Comparison of ENCODE assay signal across 8 cellular contexts in genomic region chr22:41021039-41021654, GRCh38.
DNase-seq lines count a peak whose midpoint lies in the region; ATAC-seq and TF ChIP-seq lines count a peak whose summit lies in the region.

No MANE protein-coding gene starts in this region.

- H3K79me1 ChIP-seq in mesenchymal stem cell (replicated peaks; ENCODE audit: low read length, poor library complexity, severe bottlenecking): peaks cover 5% of the 10 kb centered on the region

- ATAC-seq in central memory CD8-positive, alpha-beta T cell (replicated peaks; ENCODE audit: extremely low read depth, poor library complexity, severe bottlenecking): no peak
- peak; percentile 3 for ATAC-seq in upper lobe of right lung
- no peak for ATAC-seq in esophagus mucosa
- ATAC-seq in HG03521 (IDR thresholded peaks at IDR 0.05; ENCODE audit: unreplicated experiment): no peak

- peaks cover 27% of the 10 kb centered on the region for H3F3A ChIP-seq in MM.1S (ENCODE audit: insufficient read depth, low read length)

- H2BK5ac ChIP-seq in mesenchymal stem cell (ENCODE audit: low read depth, low read length, poor library complexity, severe bottlenecking): peak overlapping the region; percentile 44

- H2AFZ ChIP-seq in MM.1S (ENCODE audit: low read length) (peak overlapping the region; percentile 95), mesenchymal stem cell (ENCODE audit: low read depth, low read length) (peak overlapping the region; percentile 56)

- peaks cover 18% of the 10 kb centered on the region for H3K4me1 Mint-ChIP-seq in central memory CD8-positive, alpha-beta T cell

- H3K4me1 ChIP-seq in MM.1S (ENCODE audit: low read length): peaks cover 10% of the 10 kb centered on the region
- H3K4me1 ChIP-seq in mesenchymal stem cell (ENCODE audit: control insufficient read depth, insufficient read depth, low read depth, low read length): peaks cover 10% of the 10 kb centered on the region
- H3K4me1 ChIP-seq in upper lobe of right lung: peaks cover 11% of the 10 kb centered on the region

- in situ Hi-C loops in Caki2 (cut with HindIII; ENCODE audit: low pct_unique_long_range_greater_than_20kb, low sequenced_read_pairs): no loop called here

- peak overlapping the region; percentile 14 to 92 for H3K18ac ChIP-seq in mesenchymal stem cell (ENCODE audit: low read depth in 1 of 2, low read length in 2 of 2)

- no peak overlapping the region for H3K23ac ChIP-seq in mesenchymal stem cell (ENCODE audit: low read length in 2 of 2)

- H3K27ac Mint-ChIP-seq in central memory CD8-positive, alpha-beta T cell (ENCODE audit: low read depth): peak overlapping the region; percentile 88

- H3K9ac ChIP-seq in MM.1S (ENCODE audit: low read length): peak overlapping the region; percentile 92
- H3K9ac ChIP-seq in mesenchymal stem cell (ENCODE audit: low read length): peak overlapping the region; percentile 90

- peak overlapping the region; percentile 83 for H4K91ac ChIP-seq in mesenchymal stem cell (ENCODE audit: low read length)

- peaks cover 5% of the 10 kb centered on the region for H3K36me3 Mint-ChIP-seq in central memory CD8-positive, alpha-beta T cell (ENCODE audit: insufficient read depth)

- DNase-seq in Caki2 (ENCODE audit: low read depth) (peak; percentile 38), MM.1S (peak; percentile 7), mesenchymal stem cell (peak; percentile 9), upper lobe of right lung (peak; percentile 74), hepatic stellate cell (ENCODE audit: low spot score) (no peak)
- no peak for DNase-seq in central memory CD8-positive, alpha-beta T cell (ENCODE audit: low spot score in 2 of 2)

- no peaks in the 10 kb centered on the region for H3K79me2 ChIP-seq in MM.1S (ENCODE audit: low read length)

- H2BK120ac ChIP-seq in mesenchymal stem cell (ENCODE audit: low read depth, low read length): peak overlapping the region; percentile 99

- H4K20me1 ChIP-seq in MM.1S (ENCODE audit: insufficient read depth, low read length): no peaks in the 10 kb centered on the region

- peak overlapping the region; percentile 63 for H4K8ac ChIP-seq in mesenchymal stem cell (ENCODE audit: low read length)

- TF ChIP-seq CTCF in MM.1S (IDR thresholded peaks at IDR 0.05; ENCODE audit: low read length): no peak
- no peak for TF ChIP-seq CTCF in upper lobe of right lung (IDR thresholded peaks at IDR 0.05)

- H3K9me3 Mint-ChIP-seq in central memory CD8-positive, alpha-beta T cell: no peaks in the 10 kb centered on the region

- no peaks in the 10 kb centered on the region for H3K9me2 ChIP-seq in MM.1S (replicated peaks; ENCODE audit: insufficient read depth, low read length)

- peak overlapping the region; percentile 0 to 65 for H3K4ac ChIP-seq in mesenchymal stem cell (ENCODE audit: low read depth in 1 of 2, low read length in 2 of 2)

- H3K27me3 ChIP-seq in MM.1S (replicated peaks; ENCODE audit: insufficient read depth, low read length): no peaks in the 10 kb centered on the region
- H3K27me3 ChIP-seq in mesenchymal stem cell (ENCODE audit: control insufficient read depth in 1 of 2, insufficient read depth in 1 of 2, low read length in 2 of 2): no peaks in the 10 kb centered on the region
- H3K27me3 ChIP-seq in upper lobe of right lung: no peaks in the 10 kb centered on the region

- peak overlapping the region; percentile 90 for H2BK15ac ChIP-seq in mesenchymal stem cell (ENCODE audit: low read depth, poor library complexity, severe bottlenecking)

- intact Hi-C loops in upper lobe of right lung (cut with DNase I): no loop called here

- H3K4me3 ChIP-seq in MM.1S (ENCODE audit: low read length) (peak overlapping the region; percentile 90), mesenchymal stem cell (ENCODE audit: insufficient read depth in 1 of 2, low read depth in 1 of 2, low read length in 2 of 2) (peak overlapping the region; percentile 71 to 89), upper lobe of right lung (peak overlapping the region; percentile 78)

- peak overlapping the region; percentile 90 for H3K27ac ChIP-seq in MM.1S (ENCODE audit: low read length)
- H3K27ac ChIP-seq in mesenchymal stem cell (ENCODE audit: low read length, poor library complexity, severe bottlenecking): no peak overlapping the region
- peak overlapping the region; percentile 100 for H3K27ac ChIP-seq in upper lobe of right lung

- H3K36me3 ChIP-seq in MM.1S (replicated peaks; ENCODE audit: insufficient read depth, low read length) (no peaks in the 10 kb centered on the region), mesenchymal stem cell (ENCODE audit: control insufficient read depth in 1 of 2, insufficient read depth in 2 of 2, low read depth in 1 of 2, low read length in 2 of 2) (no peaks in the 10 kb centered on the region), upper lobe of right lung (no peaks in the 10 kb centered on the region)

- H3K4me3 Mint-ChIP-seq in central memory CD8-positive, alpha-beta T cell: peak overlapping the region; percentile 85

- peak overlapping the region in 1 of 2 experiments; percentile 77 for H3K14ac ChIP-seq in mesenchymal stem cell (ENCODE audit: low read length in 2 of 2)

- H3K4me2 ChIP-seq in MM.1S (ENCODE audit: low read depth, low read length) (peak overlapping the region; percentile 82), mesenchymal stem cell (ENCODE audit: low read length, poor library complexity, severe bottlenecking) (peak overlapping the region; percentile 93)

- peak overlapping the region; percentile 69 for H2AK5ac ChIP-seq in mesenchymal stem cell (ENCODE audit: low read length, severe bottlenecking)

- H3K9me3 ChIP-seq in MM.1S (replicated peaks; ENCODE audit: insufficient read depth, low read length) (no peaks in the 10 kb centered on the region), mesenchymal stem cell (ENCODE audit: control insufficient read depth, low read length) (no peaks in the 10 kb centered on the region), upper lobe of right lung (no peaks in the 10 kb centered on the region)

- 46% methylated on average over 20 of the region's 20 CpGs for whole genome bisulfite sequencing in mesenchymal stem cell

- peak overlapping the region; percentile 34 to 77 for H2BK12ac ChIP-seq in mesenchymal stem cell (ENCODE audit: low read length in 2 of 2)

- no peaks in the 10 kb centered on the region for H3K27me3 Mint-ChIP-seq in central memory CD8-positive, alpha-beta T cell

Comparison
In these comparisons a context has a peak if more than half of its experiments do, and no peak if none do; other contexts are left out.
1. DNase-seq: peak in Caki2 (single experiment), MM.1S (single experiment), mesenchymal stem cell (single experiment) and upper lobe of right lung (single experiment); none in central memory CD8-positive, alpha-beta T cell (0 of 2) and hepatic stellate cell (single experiment).
2. Peak in every context shown above with its lines, with median percentiles within 50 percentile points of each other: H3K4me3 ChIP-seq.